ENCODE assay signal across 10 cellular contexts in genomic region chr11:130631119-130631518, GRCh38.
DNase-seq lines count a peak whose midpoint lies in the region; ATAC-seq, FAIRE-seq and TF ChIP-seq lines count a peak whose summit lies in the region.
"Had no signal": no experiment of that assay in that cellular context is flagged by ENCODE, and none has a peak within 500 bp of the region (broad histone marks: within the 10 kb centered on the region; RNA-seq: fewer than 3 reads in every experiment).

No MANE protein-coding gene starts in this region.

- intact Hi-C loops in activated CD4-positive, alpha-beta T cell treated with anti-CD3 and anti-CD28 coated beads, Interleukin-2, amount 10 ng/mL, durations not matched to agents 24 days and 14 days (cut with micrococcal nuclease) = loop anchor here (5.0 kb wide), 1 partner anchor 194 kb away; no protein-coding TSS in a partner anchor
- intact Hi-C loops in GM12878 (cut with micrococcal nuclease; ENCODE audit: unreplicated experiment) = no loop called here
- intact Hi-C loops in tibial artery (cut with DNase I; ENCODE audit: low total_unique reads) = no loop called here

- H3K14ac ChIP-seq in trophoblast cell (ENCODE audit: low read length) = no peak overlapping the region

- H3K79me2 ChIP-seq in GM12878 (ENCODE audit: control insufficient read depth, insufficient read depth, low read length) = no peaks in the 10 kb centered on the region
- peaks cover 1% of the 10 kb centered on the region for H3K79me2 ChIP-seq in trophoblast cell (ENCODE audit: control insufficient read depth, insufficient read depth, low read length, poor library complexity)

- TF ChIP-seq RAD21 in GM12878 (IDR thresholded peaks at IDR 0.05; ENCODE audit: insufficient read depth, low read depth, low read length) = no peak

- CTCF ChIA-PET in GM12878 (lab: Yijun Ruan, JAX) = interaction anchor here (0.9 to 1.3 kb wide), 2 partner anchors 200 to 221 kb away, joined by 3 read pairs; no protein-coding TSS in a partner anchor

- H2BK5ac ChIP-seq in trophoblast cell (ENCODE audit: low read depth, low read length, poor library complexity) = no peak overlapping the region

- H2BK12ac ChIP-seq in trophoblast cell (ENCODE audit: low read length) = no peak overlapping the region

- H3K27me3 Mint-ChIP-seq in activated CD4-positive, alpha-beta T cell treated with anti-CD3 and anti-CD28 coated beads, Interleukin-2, amount 10 ng/mL, durations not matched to agents 24 days and 14 days = no peaks in the 10 kb centered on the region

- DNase-seq in activated CD4-positive, alpha-beta T cell treated with anti-CD3 and anti-CD28 coated beads, Interleukin-2, amount 10 ng/mL, durations not matched to agents 24 days and 14 days = no peak
- DNase-seq in activated CD4-positive, alpha-beta T cell treated with anti-CD3 and anti-CD28 coated beads, Interleukin-2, amount 50 U/mL, for 1 hour = no peak
- DNase-seq in NCI-H226 (peak; percentile 82), GM12878 (ENCODE audit: low read depth, low spot score) (no peak), trophoblast cell (peak; percentile 29 to 31), tibial artery (no peak), cortex of kidney (lab: John Stamatoyannopoulos, UW) (no peak)
- DNase-seq: central memory CD4-positive, alpha-beta T cell; NCI-H526 had no signal

- H2AFZ ChIP-seq in GM12878 (ENCODE audit: control insufficient read depth, low read depth, low read length) = no peak overlapping the region
- H2AFZ ChIP-seq in trophoblast cell (ENCODE audit: insufficient read depth, low read length, poor library complexity) = no peak overlapping the region

- POLR2A ChIA-PET in GM12878 (lab: Charles Lee) = interaction anchor here (0.6 kb wide), 1 partner anchor 726 kb away, joined by 3 read pairs; no protein-coding TSS in a partner anchor

- no peak for TF ChIP-seq EP300 in GM12878 (IDR thresholded peaks at IDR 0.05; ENCODE audit: borderline replicate concordance in 1 of 2, control insufficient read depth in 1 of 2, low read depth in 2 of 2, low read length in 2 of 2)

- in situ Hi-C loops in GM12878 (cut with MboI) = no loop called here

- RAD21 ChIA-PET in GM12878 (lab: Charles Lee; ENCODE audit: unreplicated experiment) = interaction anchor here (0.5 kb wide), 1 partner anchor 180 kb away, joined by 3 read pairs; no protein-coding TSS in a partner anchor

- WGBS in GM12878 (ENCODE audit: insufficient coverage, insufficient replicate concordance, low lambda C conversion rate, missing lambda C conversion rate) = 74% methylated on average over 2 of the region's 3 CpGs
- no CpG with 5 or more reads among the region's 3 CpGs for WGBS in trophoblast cell (ENCODE audit: extremely low coverage, insufficient coverage, insufficient read length)

- H3K18ac ChIP-seq in trophoblast cell (ENCODE audit: low read length) = no peak overlapping the region

- no peak overlapping the region for H2AK5ac ChIP-seq in trophoblast cell (ENCODE audit: low read length)

- TF ChIP-seq CTCF in GM12878 (IDR thresholded peaks at IDR 0.05 in 2 of 3, conservative IDR thresholded peaks at IDR 0.05 in 1 of 3; ENCODE audit: control insufficient read depth in 2 of 3, extremely low read depth in 1 of 3, insufficient read depth in 1 of 3, low read depth in 3 of 3, low read length in 3 of 3) (no peak), tibial artery (IDR thresholded peaks at IDR 0.05) (no peak)

- H3K4me1 ChIP-seq in GM12878 (ENCODE audit: control insufficient read depth, insufficient read depth, low read length) = no peaks in the 10 kb centered on the region
- peaks cover 3 to 5% of the 10 kb centered on the region in 2 experiments for H3K4me1 ChIP-seq in trophoblast cell (ENCODE audit: control insufficient read depth in 1 of 2, insufficient read depth in 2 of 2, low read length in 2 of 2)
- peaks cover 0 to 24% (median 10%) of the 10 kb centered on the region in 4 donors for H3K4me1 ChIP-seq in tibial artery

- peaks cover 34% of the 10 kb centered on the region for H3K4me1 Mint-ChIP-seq in activated CD4-positive, alpha-beta T cell treated with anti-CD3 and anti-CD28 coated beads, Interleukin-2, amount 10 ng/mL, durations not matched to agents 24 days and 14 days

- no peak for TF ChIP-seq POLR2A in GM12878 (IDR thresholded peaks at IDR 0.05; ENCODE audit: low read depth, low read length)

- no peaks in the 10 kb centered on the region for H4K20me1 ChIP-seq in GM12878 (ENCODE audit: control insufficient read depth, insufficient read depth)

- no peak for FAIRE-seq in GM12878 (lab: Jason Lieb, UNC)

- no peak overlapping the region for H4K91ac ChIP-seq in trophoblast cell (ENCODE audit: low read depth, low read length)

- no TSS peak for BruUV-seq in GM12878 (replicated peaks; lab: Mats Ljungman, UMichigan)

- H3K4ac ChIP-seq in trophoblast cell (ENCODE audit: low read depth, low read length) = no peak overlapping the region

- H3K27me3 ChIP-seq in GM12878 (replicated peaks in 1 of 2; ENCODE audit: control insufficient read depth in 2 of 2, insufficient read depth in 2 of 2, low read length in 1 of 2) (no peaks in the 10 kb centered on the region; a peak in 1 of 4 replicates), trophoblast cell (ENCODE audit: insufficient read depth, low read length) (no peaks in the 10 kb centered on the region), tibial artery (no peaks in the 10 kb centered on the region)

- no peak overlapping the region for H4K8ac ChIP-seq in trophoblast cell (ENCODE audit: low read depth, low read length)

- peaks cover 4% of the 10 kb centered on the region for H3K9me3 Mint-ChIP-seq in activated CD4-positive, alpha-beta T cell treated with anti-CD3 and anti-CD28 coated beads, Interleukin-2, amount 10 ng/mL, durations not matched to agents 24 days and 14 days

- ATAC-seq in GM12878 (peak; percentile 49; the same call in 2 of the 3 replicates), HG03521 (IDR thresholded peaks at IDR 0.05; ENCODE audit: unreplicated experiment) (no peak)

- SMC1A ChIA-PET in GM12878 (lab: Charles Lee; ENCODE audit: uncharacterized antibody, unreplicated experiment) = no interaction called here

- H3K4me3 ChIP-seq in GM12878 (no peak overlapping the region), trophoblast cell (ENCODE audit: low read depth, low read length) (no peak overlapping the region), tibial artery (no peak overlapping the region)

- no peak overlapping the region for H3K4me2 ChIP-seq in GM12878 (ENCODE audit: control insufficient read depth, insufficient read depth)
- no peak overlapping the region for H3K4me2 ChIP-seq in trophoblast cell (ENCODE audit: low read length)

- no peaks in the 10 kb centered on the region for H3K36me3 ChIP-seq in GM12878 (ENCODE audit: control insufficient read depth in 2 of 2, insufficient read depth in 2 of 2, low read length in 1 of 2)
- no peaks in the 10 kb centered on the region for H3K36me3 ChIP-seq in trophoblast cell (ENCODE audit: control insufficient read depth in 1 of 2, insufficient read depth in 2 of 2, low read length in 2 of 2)
- no peaks in the 10 kb centered on the region for H3K36me3 ChIP-seq in tibial artery

- no peaks in the 10 kb centered on the region for H3K36me3 Mint-ChIP-seq in activated CD4-positive, alpha-beta T cell treated with anti-CD3 and anti-CD28 coated beads, Interleukin-2, amount 10 ng/mL, durations not matched to agents 24 days and 14 days (ENCODE audit: low read depth)

- peak overlapping the region; percentile 57 for H3K27ac Mint-ChIP-seq in activated CD4-positive, alpha-beta T cell treated with anti-CD3 and anti-CD28 coated beads, Interleukin-2, amount 10 ng/mL, durations not matched to agents 24 days and 14 days

- H3K4me3 Mint-ChIP-seq in activated CD4-positive, alpha-beta T cell treated with anti-CD3 and anti-CD28 coated beads, Interleukin-2, amount 10 ng/mL, durations not matched to agents 24 days and 14 days = no peak overlapping the region

- no peak overlapping the region for H4K12ac ChIP-seq in trophoblast cell (ENCODE audit: low read depth, low read length)

- H2BK120ac ChIP-seq in trophoblast cell (ENCODE audit: insufficient read depth, low read length, poor library complexity) = no peak overlapping the region

- no peaks in the 10 kb centered on the region for H3K9me3 ChIP-seq in GM12878 (replicated peaks; ENCODE audit: control insufficient read depth, insufficient read depth, low read length)
- no peaks in the 10 kb centered on the region for H3K9me3 ChIP-seq in trophoblast cell (ENCODE audit: insufficient read depth, low read depth, low read length)
- no peaks in the 10 kb centered on the region for H3K9me3 ChIP-seq in tibial artery

- no peak overlapping the region for H3K23ac ChIP-seq in trophoblast cell (ENCODE audit: low read length)

- H3K27ac ChIP-seq in GM12878 (ENCODE audit: control insufficient read depth, insufficient read depth) (no peak overlapping the region), trophoblast cell (ENCODE audit: low read depth, low read length) (no peak overlapping the region), tibial artery (no peak overlapping the region)

- H3K9ac ChIP-seq in GM12878 (ENCODE audit: control insufficient read depth, insufficient read depth, low read length) = no peak overlapping the region
- H3K9ac ChIP-seq in trophoblast cell (ENCODE audit: low read length) = no peak overlapping the region

- no peaks in the 10 kb centered on the region for H3K79me1 ChIP-seq in trophoblast cell (ENCODE audit: low read length)

TF ChIP-seq in GM12878, 131 proteins besides CTCF, POLR2A, EP300 and RAD21 (continues in another document):
- TF ChIP-seq STAT3 (IDR thresholded peaks at IDR 0.05; ENCODE audit: low read depth, low read length) (no peak), CBX3 (IDR thresholded peaks at IDR 0.05; ENCODE audit: borderline replicate concordance, low read depth) (no peak), KLF5 (IDR thresholded peaks at IDR 0.05; ENCODE audit: partially characterized antibody) (no peak), SPI1 (IDR thresholded peaks at IDR 0.05; ENCODE audit: borderline replicate concordance, insufficient read depth, low read depth, low read length) (no peak), ATF7 (IDR thresholded peaks at IDR 0.05; ENCODE audit: low read depth) (no peak), CHD4 (IDR thresholded peaks at IDR 0.05) (no peak)

Comparison
In these comparisons a context has a peak if more than half of its experiments do, and no peak if none do; other contexts are left out.
1. DNase-seq: peak in NCI-H226 (single experiment) and trophoblast cell (2 of 2); none in activated CD4-positive, alpha-beta T cell treated with anti-CD3 and anti-CD28 coated beads, Interleukin-2, amount 10 ng/mL, durations not matched to agents 24 days and 14 days (single experiment), activated CD4-positive, alpha-beta T cell treated with anti-CD3 and anti-CD28 coated beads, Interleukin-2, amount 50 U/mL, for 1 hour (single experiment), GM12878 (single experiment), tibial artery (0 of 2) and cortex of kidney (single experiment).